In genomic region chr4:70714488-70714887, GRCh38 we compare ENCODE assay signal across 13 cellular contexts. TPM values are rescaled to one million over a fixed set of nuclear protein-coding genes. Genes with fewer than 3 reads are reported as not detected.
DNase-seq lines count a peak whose midpoint lies in the region; ATAC-seq and TF ChIP-seq lines count a peak whose summit lies in the region.
"Had no signal": no experiment of that assay in that cellular context is flagged by ENCODE, and none has a peak within 500 bp of the region (broad histone marks: within the 10 kb centered on the region; RNA-seq: fewer than 3 reads in every experiment).

No MANE protein-coding gene starts in this region.

- H3K36me3 ChIP-seq in liver (ENCODE audit: control insufficient read depth in 4 of 4, insufficient read depth in 3 of 4, low read depth in 1 of 4, low read length in 3 of 4) (no peaks in the 10 kb centered on the region), ascending aorta (no peaks in the 10 kb centered on the region), A673 (ENCODE audit: insufficient read depth, low read length, poor library complexity, severe bottlenecking) (no peaks in the 10 kb centered on the region)
- H3K36me3 ChIP-seq: gastrocnemius medialis had no signal

- peak overlapping the region in 1 of 2 donors; percentile 32 for H3K9ac ChIP-seq in liver (ENCODE audit: low read depth in 1 of 2, low read length in 2 of 2)

- H3K27ac ChIP-seq in liver (ENCODE audit: low read depth in 1 of 2, low read length in 2 of 2): peak overlapping the region; percentile 71 to 89
- H3K27ac ChIP-seq in ascending aorta: no peak overlapping the region
- no peak overlapping the region for H3K27ac ChIP-seq in A673 (ENCODE audit: low read depth, low read length, poor library complexity, severe bottlenecking)

- H3K27me3 ChIP-seq in liver (ENCODE audit: control insufficient read depth in 4 of 4, insufficient read depth in 4 of 4, low read length in 3 of 4) (no peaks in the 10 kb centered on the region), ascending aorta (no peaks in the 10 kb centered on the region), A673 (replicated peaks; ENCODE audit: insufficient read depth, low read depth, low read length, poor library complexity) (no peaks in the 10 kb centered on the region)
- H3K27me3 ChIP-seq: gastrocnemius medialis had no signal

- POLR2A ChIA-PET in A673 (lab: Charles Lee; ENCODE audit: low non-redundant PET): no interaction called here

- no peak for DNase-seq in NCI-H1417 (lab: John Stamatoyannopoulos, UW)
- no peak for DNase-seq in retina
- no peak for DNase-seq in ascending aorta (ENCODE audit: low spot score in 2 of 2)
- DNase-seq in A673 (ENCODE audit: low spot score): no peak
- DNase-seq: NCI-H1092, Right ventricle myocardium superior had no signal

- WGBS in liver: 94% methylated on average over 2 of the region's 2 CpGs

- H3K4me3 ChIP-seq in liver (ENCODE audit: low read depth in 1 of 3, low read length in 3 of 3) (no peak overlapping the region), ascending aorta (no peak overlapping the region), A673 (ENCODE audit: low read depth, low read length, poor library complexity, severe bottlenecking) (no peak overlapping the region)
- H3K4me3 ChIP-seq: gastrocnemius medialis had no signal

- TF ChIP-seq CTCF in liver (IDR thresholded peaks at IDR 0.05; ENCODE audit: low read depth, low read length, missing input control) (no peak), ascending aorta (IDR thresholded peaks at IDR 0.05) (no peak), A673 (conservative IDR thresholded peaks at IDR 0.05; ENCODE audit: low read depth, low read length) (no peak)

- intact Hi-C loops in ascending aorta (cut with DNase I) (no loop called here), A673 (cut with micrococcal nuclease; ENCODE audit: unreplicated experiment) (no loop called here)

- ATAC-seq in GM18520 (IDR thresholded peaks at IDR 0.05; ENCODE audit: unreplicated experiment) (peak; percentile 51), GM21723 (IDR thresholded peaks at IDR 0.05; ENCODE audit: unreplicated experiment) (peak; percentile 52), HG03378 (IDR thresholded peaks at IDR 0.05; ENCODE audit: unreplicated experiment) (peak; percentile 67)

- H3K9me3 ChIP-seq in liver (ENCODE audit: control insufficient read depth in 4 of 4, low read length in 3 of 4) (no peaks in the 10 kb centered on the region), ascending aorta (no peaks in the 10 kb centered on the region), A673 (ENCODE audit: low read depth, low read length, poor library complexity, severe bottlenecking) (no peaks in the 10 kb centered on the region)
- H3K9me3 ChIP-seq: gastrocnemius medialis had no signal

- H3K4me1 ChIP-seq in liver (ENCODE audit: control insufficient read depth in 4 of 4, insufficient read depth in 4 of 4, low read length in 3 of 4) (peaks cover 4 to 38% (median 24%) of the 10 kb centered on the region in 4 donors), ascending aorta (no peaks in the 10 kb centered on the region), A673 (ENCODE audit: insufficient read depth, low read length, poor library complexity, severe bottlenecking) (no peaks in the 10 kb centered on the region)

- no TSS peak for BruUV-seq in A673 (replicated peaks; lab: Mats Ljungman, UMichigan)

- CTCF ChIA-PET in A673 (lab: Charles Lee): no interaction called here

- no peak for TF ChIP-seq RAD21 in liver (IDR thresholded peaks at IDR 0.05)

TF ChIP-seq in liver, 16 proteins besides CTCF, POLR2A, EP300 and RAD21:
- TF ChIP-seq, protein P1, sequence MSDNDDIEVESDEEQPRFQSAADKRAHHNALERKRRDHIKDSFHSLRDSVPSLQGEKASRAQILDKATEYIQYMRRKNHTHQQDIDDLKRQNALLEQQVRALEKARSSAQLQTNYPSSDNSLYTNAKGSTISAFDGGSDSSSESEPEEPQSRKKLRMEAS (IDR thresholded peaks at IDR 0.05): no peak
- TF ChIP-seq GABPA (IDR thresholded peaks at IDR 0.05 in 1 of 2, conservative IDR thresholded peaks at IDR 0.05 in 1 of 2): no peak
- no peak for TF ChIP-seq TAF1 (conservative IDR thresholded peaks at IDR 0.05)
- no peak for TF ChIP-seq RXRA (IDR thresholded peaks at IDR 0.05)
- no peak for TF ChIP-seq FOXA2 (IDR thresholded peaks at IDR 0.05)
- TF ChIP-seq HNF4A (conservative IDR thresholded peaks at IDR 0.05): no peak
- TF ChIP-seq, protein P2, sequence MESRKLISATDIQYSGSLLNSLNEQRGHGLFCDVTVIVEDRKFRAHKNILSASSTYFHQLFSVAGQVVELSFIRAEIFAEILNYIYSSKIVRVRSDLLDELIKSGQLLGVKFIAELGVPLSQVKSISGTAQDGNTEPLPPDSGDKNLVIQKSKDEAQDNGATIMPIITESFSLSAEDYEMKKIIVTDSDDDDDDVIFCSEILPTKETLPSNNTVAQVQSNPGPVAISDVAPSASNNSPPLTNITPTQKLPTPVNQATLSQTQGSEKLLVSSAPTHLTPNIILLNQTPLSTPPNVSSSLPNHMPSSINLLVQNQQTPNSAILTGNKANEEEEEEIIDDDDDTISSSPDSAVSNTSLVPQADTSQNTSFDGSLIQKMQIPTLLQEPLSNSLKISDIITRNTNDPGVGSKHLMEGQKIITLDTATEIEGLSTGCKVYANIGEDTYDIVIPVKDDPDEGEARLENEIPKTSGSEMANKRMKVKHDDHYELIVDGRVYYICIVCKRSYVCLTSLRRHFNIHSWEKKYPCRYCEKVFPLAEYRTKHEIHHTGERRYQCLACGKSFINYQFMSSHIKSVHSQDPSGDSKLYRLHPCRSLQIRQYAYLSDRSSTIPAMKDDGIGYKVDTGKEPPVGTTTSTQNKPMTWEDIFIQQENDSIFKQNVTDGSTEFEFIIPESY (IDR thresholded peaks at IDR 0.05): no peak
- TF ChIP-seq HNF4G (IDR thresholded peaks at IDR 0.05): no peak
- TF ChIP-seq EGR1 (IDR thresholded peaks at IDR 0.05; ENCODE audit: low read depth in 2 of 2): no peak
- no peak for TF ChIP-seq ATF3 (IDR thresholded peaks at IDR 0.05)
- TF ChIP-seq NR2F2 (IDR thresholded peaks at IDR 0.05): no peak
- no peak for TF ChIP-seq REST (IDR thresholded peaks at IDR 0.05)
- no peak for TF ChIP-seq YY1 (IDR thresholded peaks at IDR 0.05)
- no peak for TF ChIP-seq SP1 (IDR thresholded peaks at IDR 0.05)
- TF ChIP-seq FOXA1 (IDR thresholded peaks at IDR 0.05): no peak
- no peak for TF ChIP-seq JUND (IDR thresholded peaks at IDR 0.05)

RNA-seq across cellular contexts. Expression of gene RUFY3, which starts 7.3 kb away (rescaled TPM):
- total RNA-seq in liver (10 to 100 TPM; 13.8 to 35.2 TPM), ascending aorta (11.7 TPM), A673 (2021) (25.1 and 27.5 TPM in 2 replicates)
- 10 to 100 TPM in 1 of 2 donors, 1 to 10 TPM in 1; 9.2 to 16.2 TPM for polyA plus RNA-seq in liver

RNA-seq across cellular contexts. Expression of gene UTP3, which starts 26.2 kb away (rescaled TPM):
- total RNA-seq in liver: 10 to 100 TPM in 1 of 2 donors, 1 to 10 TPM in 1; 9.7 to 12.8 TPM
- 10 to 100 TPM in 1 of 2 donors, 1 to 10 TPM in 1; 6.5 to 12.2 TPM for polyA plus RNA-seq in liver
- total RNA-seq in ascending aorta: 3.2 TPM
- 16.2 and 17.1 TPM in 2 replicates for total RNA-seq in A673 (2021)

RNA-seq across cellular contexts. Expression of gene JCHAIN, which starts 48.2 kb away (rescaled TPM):
- total RNA-seq in liver: 10 to 100 TPM in 1 of 2 donors, 1 to 10 TPM in 1; 2.1 to 12.4 TPM
- 10 to 100 TPM in 1 of 2 donors, 1 to 10 TPM in 1; 7.1 to 69.5 TPM for polyA plus RNA-seq in liver
- 4.0 TPM for total RNA-seq in ascending aorta
- not detected in 2 replicates for total RNA-seq in A673 (2021)
- total RNA-seq: H1, temporal lobe had no signal
- polyA plus RNA-seq: H1 had no signal

Comparison
In these comparisons a context has a peak if more than half of its experiments do, and no peak if none do; other contexts are left out.
1. H3K27ac ChIP-seq: peak in liver (2 of 2); none in ascending aorta (0 of 2) and A673 (single experiment).
2. Peak in every context shown above with its lines, with median percentiles within 50 percentile points of each other: ATAC-seq.